Comparison of ENCODE assay signal across 13 cellular contexts in the genomic region with DNA sequence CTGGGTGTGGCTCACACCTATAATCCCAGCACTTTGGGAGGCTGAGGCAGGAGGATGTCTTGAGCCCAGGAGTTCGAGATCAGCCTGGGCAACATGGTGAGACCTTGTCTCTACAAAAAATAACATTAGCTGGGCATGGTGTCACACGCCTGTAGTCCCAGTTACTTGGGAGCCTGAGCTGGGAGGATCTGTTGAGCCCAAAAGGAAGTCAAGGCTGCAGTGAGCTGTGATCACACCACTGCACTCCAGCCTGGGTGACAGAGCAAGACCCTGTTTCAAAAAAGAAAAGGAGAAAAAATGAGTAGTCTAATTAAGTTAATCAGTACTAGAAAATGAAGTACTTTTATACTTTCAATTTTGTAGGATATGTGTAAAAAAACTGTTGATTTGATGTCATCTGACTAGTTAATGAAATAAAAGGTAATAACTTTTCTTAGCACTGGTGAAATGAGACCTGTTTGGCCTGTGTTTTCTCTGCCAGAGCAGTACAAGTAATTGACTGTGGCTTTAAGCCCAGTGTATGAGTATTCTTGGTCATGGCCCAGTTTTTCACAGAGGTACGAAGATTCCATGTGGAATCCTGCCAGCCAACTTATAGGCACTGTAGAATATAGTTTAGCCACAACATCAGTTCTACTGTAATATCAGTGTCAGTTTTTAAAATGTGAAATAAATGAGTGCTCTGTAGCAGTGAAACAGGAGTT. TPM values are rescaled to one million over a fixed set of nuclear protein-coding genes. Genes with fewer than 3 reads are reported as not detected.
DNase-seq lines count a peak whose midpoint lies in the region; ATAC-seq, FAIRE-seq and TF ChIP-seq lines count a peak whose summit lies in the region.
"Had no signal": no experiment of that assay in that cellular context is flagged by ENCODE, and none has a peak within 500 bp of the region (broad histone marks: within the 10 kb centered on the region; RNA-seq: fewer than 3 reads in every experiment).

No MANE protein-coding gene starts in this region.

- H4K20me1 ChIP-seq in GM23338 (replicated peaks; ENCODE audit: insufficient read depth) (no peaks in the 10 kb centered on the region), K562 (replicated peaks; ENCODE audit: control insufficient read depth, insufficient read depth, low read length) (no peaks in the 10 kb centered on the region), hepatocyte (ENCODE audit: insufficient read depth, poor library complexity, severe bottlenecking) (no peaks in the 10 kb centered on the region)

- H2AFZ ChIP-seq in GM23338 (no peak overlapping the region), K562 (ENCODE audit: low read depth, low read length) (no peak overlapping the region), hepatocyte (no peak overlapping the region)

- no peaks in the 10 kb centered on the region for H3K9me1 ChIP-seq in K562 (ENCODE audit: control insufficient read depth, insufficient read depth, low read length)

- FAIRE-seq in K562 (lab: Jason Lieb, UNC) = no peak

- no peak for TF ChIP-seq POLR2A in K562 (conservative IDR thresholded peaks at IDR 0.05)

- no peaks in the 10 kb centered on the region for H3K36me3 ChIP-seq in GM23338 (ENCODE audit: insufficient read depth)
- H3K36me3 ChIP-seq in K562 (ENCODE audit: control insufficient read depth, insufficient read depth, low read length) = no peaks in the 10 kb centered on the region
- H3K36me3 ChIP-seq in hepatocyte (replicated peaks; ENCODE audit: insufficient read depth, low read depth) = no peaks in the 10 kb centered on the region
- H3K36me3 ChIP-seq: transverse colon had no signal

- no peak overlapping the region for H3K4me3 ChIP-seq in GM23338
- H3K4me3 ChIP-seq in K562 = no peak overlapping the region
- no peak overlapping the region for H3K4me3 ChIP-seq in hepatocyte
- H3K4me3 ChIP-seq: psoas muscle, transverse colon had no signal

- peak overlapping the region; percentile 77; the same call in 1 of the 2 replicates for H3K27ac Mint-ChIP-seq in GM23338

- H3K9ac ChIP-seq in K562 (ENCODE audit: insufficient read depth in 1 of 2, low read depth in 2 of 2, low read length in 2 of 2) = no peak overlapping the region; a peak in 1 of 4 replicates

- peak; percentile 8 for DNase-seq in AG08395 (ENCODE audit: low spot score)
- DNase-seq in GM23338 (ENCODE audit: low spot score) = no peak
- no peak for DNase-seq in K562 (ENCODE audit: extremely low read depth in 1 of 4, low spot score in 3 of 4)
- peak; percentile 30 for DNase-seq in hepatocyte (ENCODE audit: low spot score)
- DNase-seq in activated effector memory CD4-positive, alpha-beta T cell treated with anti-CD3 and anti-CD28 coated beads, Interleukin-2, amount 50 U/mL, for 16 hours = no peak
- no peak for DNase-seq in NCI-H2227 treated with DMSO at 0.1 percent for 48 hours (lab: John Stamatoyannopoulos, UW)
- no peak for DNase-seq in GM19240 (ENCODE audit: insufficient read length, low spot score)
- DNase-seq: activated CD4-positive, alpha-beta T cell treated with anti-CD3 and anti-CD28 coated beads, Interleukin-2, amount 50 U/mL, for 48 hours; amygdala; NCI-H526 treated with DMSO at 0.1 percent for 48 hours; psoas muscle; transverse colon had no signal

- no peak for TF ChIP-seq CTCF in GM23338 (conservative IDR thresholded peaks at IDR 0.05; ENCODE audit: low read depth in 2 of 2)
- no peak for TF ChIP-seq CTCF in K562 (IDR thresholded peaks at IDR 0.05 in 2 of 3, conservative IDR thresholded peaks at IDR 0.05 in 1 of 3; ENCODE audit: insufficient read depth in 2 of 3, low read depth in 1 of 3, low read length in 3 of 3)
- no peak for TF ChIP-seq CTCF in hepatocyte (IDR thresholded peaks at IDR 0.05; ENCODE audit: poor library complexity)

- ATAC-seq in GM23338 (no peak), K562 (peak; percentile 52; the same call in 2 of the 3 replicates), GM21529 (IDR thresholded peaks at IDR 0.05; ENCODE audit: unreplicated experiment) (no peak)
- ATAC-seq: psoas muscle had no signal

- no peaks in the 10 kb centered on the region for H3K27me3 Mint-ChIP-seq in GM23338 (ENCODE audit: insufficient read depth, low read depth, poor library complexity)

- CTCF ChIA-PET in K562 (lab: Yijun Ruan, JAX; ENCODE audit: low intra/inter-chr PET ratio) = no interaction called here

- BruUV-seq in K562 (replicated peaks; lab: Mats Ljungman, UMichigan) = no TSS peak

- no peak overlapping the region for H3K27ac ChIP-seq in GM23338 (ENCODE audit: low read depth)
- no peak overlapping the region for H3K27ac ChIP-seq in K562 (ENCODE audit: extremely low read depth, low read depth, low read length)
- H3K27ac ChIP-seq in hepatocyte = peak overlapping the region; percentile 16
- H3K27ac ChIP-seq: psoas muscle had no signal

- no peaks in the 10 kb centered on the region for H3K9me3 Mint-ChIP-seq in GM23338

- H3K4me2 ChIP-seq in GM23338 (no peak overlapping the region), K562 (ENCODE audit: insufficient read depth, low read length) (no peak overlapping the region), hepatocyte (no peak overlapping the region)

- H3K4me1 Mint-ChIP-seq in GM23338 = peaks cover 4% of the 10 kb centered on the region

- no peaks in the 10 kb centered on the region for H3K36me3 Mint-ChIP-seq in GM23338 (ENCODE audit: low read depth)

- in situ Hi-C loops in K562 (cut with MboI) = no loop called here

- no peaks in the 10 kb centered on the region for H3K4me1 ChIP-seq in GM23338 (ENCODE audit: insufficient read depth)
- peaks cover 0 to 2% of the 10 kb centered on the region in 2 experiments; a peak in 2 of 5 replicates for H3K4me1 ChIP-seq in K562 (replicated peaks in 1 of 2; ENCODE audit: control insufficient read depth in 2 of 2, insufficient read depth in 2 of 2, low read length in 2 of 2)
- no peaks in the 10 kb centered on the region for H3K4me1 ChIP-seq in hepatocyte (ENCODE audit: insufficient read depth)
- H3K4me1 ChIP-seq: psoas muscle had no signal

- POLR2A ChIA-PET in K562 (lab: Yijun Ruan, JAX) = no interaction called here

- no peak for TF ChIP-seq EP300 in K562 (IDR thresholded peaks at IDR 0.05; ENCODE audit: low read length)

- 0 out of 2 replicates have a peak, but pooled peaks cover under 1% of the 10 kb centered on the region for H3K9me2 ChIP-seq in GM23338 (ENCODE audit: insufficient read depth)
- no peaks in the 10 kb centered on the region for H3K9me2 ChIP-seq in hepatocyte (replicated peaks; ENCODE audit: insufficient read depth)

- WGBS in K562 (ENCODE audit: insufficient coverage, low coverage, missing lambda C conversion rate) = 60% methylated on average over 3 of the region's 3 CpGs
- WGBS in hepatocyte (ENCODE audit: low lambda C conversion rate, missing lambda C conversion rate) = 80% methylated on average over 3 of the region's 3 CpGs

- H3K4me3 Mint-ChIP-seq in GM23338 = no peak overlapping the region

- intact Hi-C loops in K562 (cut with micrococcal nuclease) = no loop called here

- no peak for TF ChIP-seq RAD21 in K562 (CRISPR knock-in tag; conservative IDR thresholded peaks at IDR 0.05 in 1 of 2, IDR thresholded peaks at IDR 0.05 in 1 of 2)

- H3K27me3 ChIP-seq in GM23338 (ENCODE audit: insufficient read depth) (no peaks in the 10 kb centered on the region), K562 (ENCODE audit: control insufficient read depth in 2 of 2, insufficient read depth in 2 of 2, low read length in 2 of 2) (no peaks in the 10 kb centered on the region), hepatocyte (no peaks in the 10 kb centered on the region)
- H3K27me3 ChIP-seq: transverse colon had no signal

- H3K79me2 ChIP-seq in GM23338 (replicated peaks; ENCODE audit: insufficient read depth) (no peaks in the 10 kb centered on the region), K562 (ENCODE audit: control insufficient read depth, insufficient read depth, low read length) (no peaks in the 10 kb centered on the region; the same call in 2 of the 3 replicates), hepatocyte (peaks cover 9% of the 10 kb centered on the region)

- no peaks in the 10 kb centered on the region for H3F3A ChIP-seq in GM23338 (replicated peaks; ENCODE audit: low read depth)

- no peaks in the 10 kb centered on the region for H3K9me3 ChIP-seq in K562 (replicated peaks; ENCODE audit: control insufficient read depth, insufficient read depth, low read depth, low read length)
- H3K9me3 ChIP-seq in hepatocyte (ENCODE audit: low read depth) = no peaks in the 10 kb centered on the region
- H3K9me3 ChIP-seq: psoas muscle, transverse colon had no signal

TF ChIP-seq in GM23338, 12 proteins besides CTCF, POLR2A, EP300 and RAD21 (continues in another document):
- TF ChIP-seq NANOG (IDR thresholded peaks at IDR 0.05; ENCODE audit: borderline replicate concordance) (no peak), ZNF331 (CRISPR knock-in tag; IDR thresholded peaks at IDR 0.05; ENCODE audit: low read depth) (no peak), JUNB (IDR thresholded peaks at IDR 0.05; ENCODE audit: unreplicated experiment) (no peak)

TF ChIP-seq in K562, 482 proteins besides CTCF, POLR2A, EP300 and RAD21 (continues in another document):
- no peak for TF ChIP-seq RBM34 (IDR thresholded peaks at IDR 0.05; ENCODE audit: borderline replicate concordance, insufficient read depth, low read length)
- no peak for TF ChIP-seq KLF13 (tag; IDR thresholded peaks at IDR 0.05; ENCODE audit: borderline replicate concordance, low read depth)
- no peak for TF ChIP-seq ZNF274 (IDR thresholded peaks at IDR 0.05; ENCODE audit: borderline replicate concordance, low read depth, low read length)

RNA-seq across cellular contexts. Expression of gene MFSD6, which starts 35.8 kb away (rescaled TPM):
- 9.6 and 15.8 TPM in 2 replicates for total RNA-seq in GM23338 (2014; rRNA removed; shearing (Covaris generic))
- polyA plus RNA-seq in GM23338 (2016; fragmentation: Nextera tagmentation; extraction: Ambion mirVana) (2.3 and 3.1 TPM in 2 replicates), K562 (2011; rRNA removed) (2.7 and 7.9 TPM in 2 replicates), K562 (2014; fragmentation: Illumina TruSeq; extraction: Trizol) (5.1 and 6.1 TPM in 2 replicates), K562 (2014; fragmentation: Nextera tagmentation; extraction: Ambion mirVana) (1 to 10 TPM; 1.1 to 1.2 TPM), K562 (2014; rRNA removed) (4.4 and 4.6 TPM in 2 replicates), hepatocyte (5.2 and 9.7 TPM in 2 replicates)
- 23.3 and 40.4 TPM in 2 replicates for total RNA-seq in K562 (2011; cell fraction: chromatin; rRNA removed; ENCODE audit: low replicate concordance)
- 13.8 and 14.3 TPM in 2 replicates for total RNA-seq in K562 (2011; cell fraction: nucleolus; rRNA removed)
- 21.7 and 22.3 TPM in 2 replicates for total RNA-seq in K562 (2011; cell fraction: nucleoplasm; rRNA removed)
- total RNA-seq in K562 (2014; rRNA removed) (7.1 and 8.5 TPM in 2 replicates), K562 (2014; rRNA removed; fragmentation: Illumina TruSeq; extraction: Trizol) (3.9 and 5.3 TPM in 2 replicates), K562 (2015; rRNA removed; fragmentation: Illumina TruSeq; extraction: Trizol) (1.4 and 2.0 TPM in 2 replicates), K562 (2021) (6.3 and 6.6 TPM in 2 replicates), hepatocyte (15.9 and 17.9 TPM in 2 replicates)
- polyA plus RNA-seq in K562 (2011; cell fraction: cytosol; rRNA removed) = 4.0 and 5.7 TPM in 2 replicates
- polyA plus RNA-seq in K562 (2011; cell fraction: nucleus; rRNA removed) = 4.0 and 6.7 TPM in 2 replicates
- 4.0 and 5.9 TPM in 2 replicates for polyA plus RNA-seq in K562 (2012)
- 9.8 and 15.1 TPM in 2 replicates for polyA minus RNA-seq in K562 (2011; rRNA and poly(A)+ RNA removed)
- polyA minus RNA-seq in K562 (2011; cell fraction: cytosol; rRNA and poly(A)+ RNA removed) = 7.3 TPM in 2 replicates
- 10.6 and 11.8 TPM in 2 replicates for polyA minus RNA-seq in K562 (2011; cell fraction: nucleus; rRNA and poly(A)+ RNA removed)

Comparison
In these comparisons a context has a peak if more than half of its experiments do, and no peak if none do; other contexts are left out.
1. DNase-seq: peak in AG08395 (single experiment) and hepatocyte (single experiment); none in GM23338 (single experiment), K562 (0 of 4), activated effector memory CD4-positive, alpha-beta T cell treated with anti-CD3 and anti-CD28 coated beads, Interleukin-2, amount 50 U/mL, for 16 hours (single experiment), NCI-H2227 treated with DMSO at 0.1 percent for 48 hours (single experiment) and GM19240 (single experiment).